Comparison of ENCODE assay signal across 3 cellular contexts in genomic region chr1:194862129-194862528, GRCh38.
A peak's percentile ranks its signal among the peaks of the same experiment; 100 is the strongest.
TF ChIP-seq lines count a peak whose summit lies in the region.

No MANE protein-coding gene starts in this region.

TF ChIP-seq in SK-N-SH treated with all-trans-retinoic acid at 6 μM for 48 hours, 23 proteins besides CTCF, POLR2A, EP300 and RAD21:
- no peak for TF ChIP-seq TCF4 (CRISPR knock-in tag; IDR thresholded peaks at IDR 0.05; ENCODE audit: borderline replicate concordance)
- no peak for TF ChIP-seq ZFP3 (CRISPR knock-in tag; IDR thresholded peaks at IDR 0.05)
- TF ChIP-seq ZNF8 (CRISPR knock-in tag; IDR thresholded peaks at IDR 0.05): peak; percentile 76
- TF ChIP-seq ARNTL (CRISPR knock-in tag; IDR thresholded peaks at IDR 0.05; ENCODE audit: borderline replicate concordance, low read depth): no peak
- no peak for TF ChIP-seq CREB5 (CRISPR knock-in tag; IDR thresholded peaks at IDR 0.05; ENCODE audit: low read depth)
- no peak for TF ChIP-seq GLIS3 (CRISPR knock-in tag; IDR thresholded peaks at IDR 0.05)
- peak; percentile 14; the same call in 1 of the 2 replicates for TF ChIP-seq RARB (CRISPR knock-in tag; IDR thresholded peaks at IDR 0.05)

TF ChIP-seq in SK-N-SH, 30 proteins besides CTCF, POLR2A, EP300 and RAD21:
- TF ChIP-seq RXRA (IDR thresholded peaks at IDR 0.05; ENCODE audit: borderline replicate concordance, low read depth) (no peak), RCOR1 (IDR thresholded peaks at IDR 0.05; ENCODE audit: low read length) (no peak), MXI1 (IDR thresholded peaks at IDR 0.05; ENCODE audit: low read depth, low read length) (no peak), EZH2phosphoT487 (IDR thresholded peaks at IDR 0.05; ENCODE audit: borderline replicate concordance, low read depth) (no peak), MEF2A (IDR thresholded peaks at IDR 0.05; ENCODE audit: borderline replicate concordance, low read depth) (no peak), NFIC (IDR thresholded peaks at IDR 0.05; ENCODE audit: borderline replicate concordance) (no peak), SIN3A (IDR thresholded peaks at IDR 0.05; ENCODE audit: borderline replicate concordance, low read depth, low read length) (no peak), USF1 (IDR thresholded peaks at IDR 0.05; ENCODE audit: borderline replicate concordance, low read depth) (no peak), JUND (IDR thresholded peaks at IDR 0.05) (no peak), GATA2 (CRISPR knock-in tag; IDR thresholded peaks at IDR 0.05) (no peak), TEAD4 (IDR thresholded peaks at IDR 0.05; ENCODE audit: borderline replicate concordance, insufficient read depth) (no peak), TCF12 (IDR thresholded peaks at IDR 0.05) (no peak), NRF1 (IDR thresholded peaks at IDR 0.05; ENCODE audit: low read depth, low read length) (no peak), ELF1 (IDR thresholded peaks at IDR 0.05) (no peak)
- TF ChIP-seq, protein P1, sequence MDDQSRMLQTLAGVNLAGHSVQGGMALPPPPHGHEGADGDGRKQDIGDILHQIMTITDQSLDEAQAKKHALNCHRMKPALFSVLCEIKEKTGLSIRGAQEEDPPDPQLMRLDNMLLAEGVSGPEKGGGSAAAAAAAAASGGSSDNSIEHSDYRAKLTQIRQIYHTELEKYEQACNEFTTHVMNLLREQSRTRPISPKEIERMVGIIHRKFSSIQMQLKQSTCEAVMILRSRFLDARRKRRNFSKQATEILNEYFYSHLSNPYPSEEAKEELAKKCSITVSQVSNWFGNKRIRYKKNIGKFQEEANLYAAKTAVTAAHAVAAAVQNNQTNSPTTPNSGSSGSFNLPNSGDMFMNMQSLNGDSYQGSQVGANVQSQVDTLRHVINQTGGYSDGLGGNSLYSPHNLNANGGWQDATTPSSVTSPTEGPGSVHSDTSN (IDR thresholded peaks at IDR 0.05): no peak
- TF ChIP-seq, protein P2, sequence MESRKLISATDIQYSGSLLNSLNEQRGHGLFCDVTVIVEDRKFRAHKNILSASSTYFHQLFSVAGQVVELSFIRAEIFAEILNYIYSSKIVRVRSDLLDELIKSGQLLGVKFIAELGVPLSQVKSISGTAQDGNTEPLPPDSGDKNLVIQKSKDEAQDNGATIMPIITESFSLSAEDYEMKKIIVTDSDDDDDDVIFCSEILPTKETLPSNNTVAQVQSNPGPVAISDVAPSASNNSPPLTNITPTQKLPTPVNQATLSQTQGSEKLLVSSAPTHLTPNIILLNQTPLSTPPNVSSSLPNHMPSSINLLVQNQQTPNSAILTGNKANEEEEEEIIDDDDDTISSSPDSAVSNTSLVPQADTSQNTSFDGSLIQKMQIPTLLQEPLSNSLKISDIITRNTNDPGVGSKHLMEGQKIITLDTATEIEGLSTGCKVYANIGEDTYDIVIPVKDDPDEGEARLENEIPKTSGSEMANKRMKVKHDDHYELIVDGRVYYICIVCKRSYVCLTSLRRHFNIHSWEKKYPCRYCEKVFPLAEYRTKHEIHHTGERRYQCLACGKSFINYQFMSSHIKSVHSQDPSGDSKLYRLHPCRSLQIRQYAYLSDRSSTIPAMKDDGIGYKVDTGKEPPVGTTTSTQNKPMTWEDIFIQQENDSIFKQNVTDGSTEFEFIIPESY (IDR thresholded peaks at IDR 0.05; ENCODE audit: borderline replicate concordance, low read depth): no peak

TF ChIP-seq in H1, 55 proteins besides CTCF, POLR2A, EP300 and RAD21:
- TF ChIP-seq KDM1A (IDR thresholded peaks at IDR 0.05; ENCODE audit: borderline replicate concordance, low read length): peak; percentile 71; the same call in 1 of the 2 replicates
- no peak for TF ChIP-seq RFX5 (IDR thresholded peaks at IDR 0.05; ENCODE audit: borderline replicate concordance, low read depth, low read length)
